ENCODE assay signal across 17 cellular contexts in genomic region chr1:10306435-10306834, GRCh38.
DNase-seq lines count a peak whose midpoint lies in the region; ATAC-seq and TF ChIP-seq lines count a peak whose summit lies in the region.
"Had no signal": no experiment of that assay in that cellular context is flagged by ENCODE, and none has a peak within 500 bp of the region (broad histone marks: within the 10 kb centered on the region; RNA-seq: fewer than 3 reads in every experiment).

No MANE protein-coding gene starts in this region.

- intact Hi-C loops in gastrocnemius medialis (cut with DNase I; ENCODE audit: low total_unique reads) = no loop called here

- H3K36me3 ChIP-seq in HEK293 (ENCODE audit: control insufficient read depth in 2 of 2, insufficient read depth in 1 of 2, low read length in 2 of 2) = peaks cover 12 to 50% of the 10 kb centered on the region in 2 experiments; a peak in 2 of 3 replicates
- H3K36me3 ChIP-seq in gastrocnemius medialis = peaks cover 0 to 35% of the 10 kb centered on the region in 2 donors

- H3K4me1 ChIP-seq in HEK293 (ENCODE audit: control insufficient read depth, insufficient read depth, low read length) (no peaks in the 10 kb centered on the region), gastrocnemius medialis (peaks cover 61 to 65% of the 10 kb centered on the region in 2 donors)
- H3K4me1 ChIP-seq: Caco-2 had no signal

- no peak for TF ChIP-seq POLR2A in gastrocnemius medialis (IDR thresholded peaks at IDR 0.05)

- H3K27me3 ChIP-seq in gastrocnemius medialis = no peaks in the 10 kb centered on the region
- H3K27me3 ChIP-seq: BLaER1 had no signal

- CTCF ChIA-PET in HEK293 (lab: Yijun Ruan, JAX) = interaction anchor here (0.8 kb wide), 1 partner anchor 96 kb away, joined by 3 read pairs; the partner anchor contains the start of gene KIF1B

- H3K9me3 ChIP-seq in HEK293 (ENCODE audit: control insufficient read depth, insufficient read depth, low read depth, low read length) (no peaks in the 10 kb centered on the region), gastrocnemius medialis (no peaks in the 10 kb centered on the region)
- H3K9me3 ChIP-seq: BLaER1, Caco-2 had no signal

- no peak for TF ChIP-seq CTCF in HEK293 (tag by site-specific recombination; IDR thresholded peaks at IDR 0.05)
- no peak for TF ChIP-seq CTCF in gastrocnemius medialis (IDR thresholded peaks at IDR 0.05 in 4 of 5, conservative IDR thresholded peaks at IDR 0.05 in 1 of 5)

- POLR2A ChIA-PET in HEK293 (lab: Yijun Ruan, JAX) = no interaction called here

- in situ Hi-C loops in gastrocnemius medialis (cut with MboI; ENCODE audit: low sequenced_read_pairs in 4 of 4) = no loop called here

- H3K4me3 ChIP-seq in HEK293 (ENCODE audit: low read depth, low read length) (no peak overlapping the region), gastrocnemius medialis (no peak overlapping the region)
- H3K4me3 ChIP-seq: BLaER1 had no signal

- DNase-seq in myocyte (ENCODE audit: low read depth) (peak; percentile 49), gastrocnemius medialis (peak; percentile 84 to 88)
- DNase-seq: Caco-2; CD4-positive, CD25-positive, alpha-beta regulatory T cell; CD8-positive, alpha-beta T cell; DMS153; DMS79; EL; GDM1; H7; HCEC 1CT had no signal

- ATAC-seq in gastrocnemius medialis (peak; percentile 69 to 84), HG03139 (IDR thresholded peaks at IDR 0.05; ENCODE audit: unreplicated experiment) (no peak), GM21737 (IDR thresholded peaks at IDR 0.05; ENCODE audit: unreplicated experiment) (no peak), HG03025 (IDR thresholded peaks at IDR 0.05; ENCODE audit: low FRiP score, unreplicated experiment) (no peak)
- ATAC-seq: CD8-positive, alpha-beta T cell had no signal

- no peak overlapping the region for H3K27ac ChIP-seq in HEK293 (ENCODE audit: extremely low read depth, low read depth, low read length)
- peak overlapping the region; percentile 75 to 93 (median 89) for H3K27ac ChIP-seq in gastrocnemius medialis
- H3K27ac ChIP-seq: BLaER1, C4-2B had no signal

TF ChIP-seq in HEK293, 187 proteins besides CTCF, POLR2A, EP300 and RAD21:
- TF ChIP-seq ZNF148 (tag by site-specific recombination; IDR thresholded peaks at IDR 0.05; ENCODE audit: borderline replicate concordance) (no peak), ZNF362 (tag by site-specific recombination; IDR thresholded peaks at IDR 0.05) (0 out of 2 replicates have a peak, but pooled peaks have one; percentile 18)

Comparison
In these comparisons a context has a peak if more than half of its experiments do, and no peak if none do; other contexts are left out.
1. ATAC-seq: peak in gastrocnemius medialis (2 of 2); none in HG03139 (single experiment), GM21737 (single experiment) and HG03025 (single experiment).